In genomic region chr14:61476105-61476736, GRCh38 we compare ENCODE assay signal across 8 cellular contexts.
DNase-seq lines count a peak whose midpoint lies in the region; ATAC-seq and TF ChIP-seq lines count a peak whose summit lies in the region.

No MANE protein-coding gene starts in this region.

- H3K27ac ChIP-seq in VCaP: peak overlapping the region; percentile 7; the same call in 1 of the 2 replicates
- peak overlapping the region; percentile 95 to 98 for H3K27ac ChIP-seq in left lung
- H3K27ac ChIP-seq in subcutaneous abdominal adipose tissue (ENCODE audit: low read depth, low read length): peak overlapping the region; percentile 82

- H3K36me3 ChIP-seq in left lung (no peaks in the 10 kb centered on the region), subcutaneous abdominal adipose tissue (ENCODE audit: control insufficient read depth in 5 of 5, insufficient read depth in 5 of 5, low read length in 5 of 5) (peaks cover 0 to 5% (median 0%) of the 10 kb centered on the region in 5 donors)

- H3K4me1 ChIP-seq in left lung: peaks cover 21 to 100% of the 10 kb centered on the region in 2 donors
- peaks cover 5 to 69% (median 49%) of the 10 kb centered on the region in 5 donors for H3K4me1 ChIP-seq in subcutaneous abdominal adipose tissue (ENCODE audit: control insufficient read depth in 5 of 5, insufficient read depth in 5 of 5, low read length in 5 of 5)

- no peaks in the 10 kb centered on the region for H3K27me3 Mint-ChIP-seq in T-helper 1 cell treated with Interleukin-12 subunit alpha and Interleukin-12 subunit beta and Interleukin-4 antibody, amounts not matched to agents 30 μg/mL and 1 μg/mL, for 36 hours (ENCODE audit: low read depth)

- no peaks in the 10 kb centered on the region for H3K9me3 Mint-ChIP-seq in T-helper 1 cell treated with Interleukin-12 subunit alpha and Interleukin-12 subunit beta and Interleukin-4 antibody, amounts not matched to agents 30 μg/mL and 1 μg/mL, for 36 hours

- ATAC-seq in left lung: no peak

- H3K4me3 ChIP-seq in left lung (no peak overlapping the region), subcutaneous abdominal adipose tissue (ENCODE audit: low read depth in 1 of 5, low read length in 5 of 5) (peak overlapping the region in 1 of 5 donors; percentile 2)

- H3K4me1 Mint-ChIP-seq in T-helper 1 cell treated with Interleukin-12 subunit alpha and Interleukin-12 subunit beta and Interleukin-4 antibody, amounts not matched to agents 30 μg/mL and 1 μg/mL, for 36 hours (ENCODE audit: low read depth): peaks cover 89% of the 10 kb centered on the region

- peak overlapping the region; percentile 65 for H3K4me3 Mint-ChIP-seq in T-helper 1 cell treated with Interleukin-12 subunit alpha and Interleukin-12 subunit beta and Interleukin-4 antibody, amounts not matched to agents 30 μg/mL and 1 μg/mL, for 36 hours

- DNase-seq in T-helper 1 cell: no peak
- no peak for DNase-seq in left lung
- no peak for DNase-seq in amygdala (lab: John Stamatoyannopoulos, UW)
- DNase-seq in NCI-H2081 treated with DMSO at 0.1 percent for 48 hours (lab: John Stamatoyannopoulos, UW): no peak
- DNase-seq in NCI-H2227 treated with DMSO at 0.1 percent for 48 hours (lab: John Stamatoyannopoulos, UW): no peak

- TF ChIP-seq CTCF in VCaP (conservative IDR thresholded peaks at IDR 0.05) (no peak), left lung (IDR thresholded peaks at IDR 0.05) (no peak)

- peaks cover 32% of the 10 kb centered on the region for H3K36me3 Mint-ChIP-seq in T-helper 1 cell treated with Interleukin-12 subunit alpha and Interleukin-12 subunit beta and Interleukin-4 antibody, amounts not matched to agents 30 μg/mL and 1 μg/mL, for 36 hours (ENCODE audit: low read depth)

- intact Hi-C loops in left lung (cut with DNase I): loop anchor here in 1 of 2 donors (10.0 kb wide), 2 partner anchors 89 to 219 kb away; partner anchors contain the start of gene HIF1A

- H3K9me3 ChIP-seq in left lung (no peaks in the 10 kb centered on the region), subcutaneous abdominal adipose tissue (ENCODE audit: control insufficient read depth in 5 of 5, low read length in 5 of 5) (no peaks in the 10 kb centered on the region)

- H3K27me3 ChIP-seq in left lung: no peaks in the 10 kb centered on the region
- no peaks in the 10 kb centered on the region for H3K27me3 ChIP-seq in subcutaneous abdominal adipose tissue (ENCODE audit: control insufficient read depth in 5 of 5, insufficient read depth in 4 of 5, low read length in 5 of 5)

- H3K27ac Mint-ChIP-seq in T-helper 1 cell treated with Interleukin-12 subunit alpha and Interleukin-12 subunit beta and Interleukin-4 antibody, amounts not matched to agents 30 μg/mL and 1 μg/mL, for 36 hours: peak overlapping the region; percentile 92

- H3K9ac ChIP-seq in subcutaneous abdominal adipose tissue (ENCODE audit: low read length in 5 of 5): peak overlapping the region in 4 of 5 donors; percentile 10 to 66 (median 48)

Comparison
In these comparisons a context has a peak if more than half of its experiments do, and no peak if none do; other contexts are left out.
1. H3K27ac ChIP-seq: peak in every context shown above with its lines; median percentile 96 in left lung; 82 in subcutaneous abdominal adipose tissue; 7 in VCaP.